Comparison of ENCODE assay signal across 1 cellular context in genomic region chr12:47970843-47971242, GRCh38.
TF ChIP-seq lines count a peak whose summit lies in the region.

No MANE protein-coding gene starts in this region.

TF ChIP-seq in HepG2, 621 proteins besides CTCF, POLR2A, EP300 and RAD21:
- TF ChIP-seq POLR2G (IDR thresholded peaks at IDR 0.05; ENCODE audit: low read depth, low read length), result peak; percentile 30; the same call in 1 of the 2 replicates
- TF ChIP-seq SPEN (CRISPR knock-in tag; IDR thresholded peaks at IDR 0.05; ENCODE audit: low read depth), result no peak
